ENCODE assay signal across 12 cellular contexts in the genomic region with DNA sequence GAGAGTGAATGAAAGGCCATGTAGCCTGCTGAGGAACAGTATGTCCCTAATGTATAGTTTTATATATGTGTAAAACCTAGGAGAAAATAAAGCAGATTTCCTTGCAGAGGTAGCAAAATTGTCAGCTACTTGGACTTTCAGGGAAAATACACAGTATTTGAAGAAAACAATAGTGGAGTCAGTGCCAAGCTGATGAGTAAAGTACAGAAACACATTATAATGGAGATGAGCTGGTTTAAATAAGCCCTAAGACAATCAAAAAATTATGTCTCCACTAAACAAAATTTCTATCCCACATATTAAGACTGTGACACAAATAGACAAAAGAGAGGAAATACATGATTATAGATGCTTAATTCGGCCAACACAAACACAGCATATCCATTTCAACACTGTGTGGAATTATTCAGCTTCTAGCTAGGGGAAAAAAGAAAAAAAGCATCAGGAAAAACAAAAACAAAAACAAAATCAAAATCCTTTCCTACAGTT.
DNase-seq lines count a peak whose midpoint lies in the region; ATAC-seq and TF ChIP-seq lines count a peak whose summit lies in the region.
"Had no signal": no experiment of that assay in that cellular context is flagged by ENCODE, and none has a peak within 500 bp of the region (broad histone marks: within the 10 kb centered on the region; RNA-seq: fewer than 3 reads in every experiment).

No MANE protein-coding gene starts in this region.

- peaks cover 0 to 10% (median under 1%) of the 10 kb centered on the region in 8 donors for H3K9me3 Mint-ChIP-seq in CD4-positive, alpha-beta memory T cell

- no TSS peak for BruUV-seq in mammary epithelial cell (replicated peaks; lab: Mats Ljungman, UMichigan)

- ATAC-seq in HG03108 (IDR thresholded peaks at IDR 0.05; ENCODE audit: unreplicated experiment) (peak; percentile 1), gastroesophageal sphincter (no peak), GM21529 (IDR thresholded peaks at IDR 0.05; ENCODE audit: unreplicated experiment) (no peak), GM21526 (IDR thresholded peaks at IDR 0.05; ENCODE audit: low FRiP score, unreplicated experiment) (no peak), omental fat pad (ENCODE audit: low FRiP score) (no peak)

- peaks cover 2% of the 10 kb centered on the region for H3K79me2 ChIP-seq in mammary epithelial cell (ENCODE audit: insufficient read depth, low read length)

- POLR2A ChIA-PET in CD4-positive, alpha-beta memory T cell (lab: Charles Lee; ENCODE audit: partially characterized antibody) = interaction anchor here (0.6 to 3.4 kb wide), 11 partner anchors 9 to 1036 kb away, joined by 3 to 27 read pairs (median 6); partner anchors contain the start of genes MAML2 and SESN3

- no peak for DNase-seq in CD4-positive, alpha-beta memory T cell
- no peak for DNase-seq in mammary epithelial cell
- DNase-seq in omental fat pad (ENCODE audit: low spot score) = no peak
- DNase-seq: DMS153, NCI-H2107 had no signal

- TF ChIP-seq EP300 in gastroesophageal sphincter (IDR thresholded peaks at IDR 0.05) = no peak

- peaks cover 55% of the 10 kb centered on the region for H3K4me1 ChIP-seq in CD4-positive, alpha-beta memory T cell (ENCODE audit: insufficient read depth, low read length)
- peaks cover 25% of the 10 kb centered on the region for H3K4me1 ChIP-seq in mammary epithelial cell (ENCODE audit: insufficient read depth, low read length)
- H3K4me1 ChIP-seq in neutrophil (ENCODE audit: control insufficient read depth in 1 of 2, insufficient read depth in 1 of 2, low read depth in 1 of 2, low read length in 1 of 2) = peaks cover 45 to 54% of the 10 kb centered on the region in 2 experiments
- H3K4me1 ChIP-seq in gastroesophageal sphincter = peaks cover 6 to 41% (median 11%) of the 10 kb centered on the region in 3 donors
- H3K4me1 ChIP-seq: neural progenitor cell had no signal

- peaks cover 29 to 46% of the 10 kb centered on the region in 2 donors for H3K36me3 Mint-ChIP-seq in CD4-positive, alpha-beta memory T cell

- peak overlapping the region; percentile 70 to 90 (median 82) for H3K4me3 Mint-ChIP-seq in CD4-positive, alpha-beta memory T cell
- H3K4me3 Mint-ChIP-seq: neural progenitor cell had no signal

- H3K4me2 ChIP-seq in mammary epithelial cell (ENCODE audit: insufficient read depth, low read depth, low read length) = peak overlapping the region; percentile 9
- H3K4me2 ChIP-seq: neural progenitor cell had no signal

- H4K20me1 ChIP-seq in mammary epithelial cell (ENCODE audit: insufficient read depth, low read length) = no peaks in the 10 kb centered on the region

- H3K36me3 ChIP-seq in CD4-positive, alpha-beta memory T cell (ENCODE audit: insufficient read depth, low read length) = no peaks in the 10 kb centered on the region
- no peaks in the 10 kb centered on the region for H3K36me3 ChIP-seq in mammary epithelial cell (ENCODE audit: insufficient read depth, low read length)
- H3K36me3 ChIP-seq in neutrophil = no peaks in the 10 kb centered on the region
- H3K36me3 ChIP-seq in gastroesophageal sphincter = peaks cover 0 to 5% of the 10 kb centered on the region in 2 donors
- H3K36me3 ChIP-seq: neural progenitor cell, SJSA1 had no signal

- no peaks in the 10 kb centered on the region for H3K27me3 Mint-ChIP-seq in CD4-positive, alpha-beta memory T cell

- dilution Hi-C loops in mammary epithelial cell (cut with HindIII; ENCODE audit: low sequenced_read_pairs) = no loop called here

- no peaks in the 10 kb centered on the region for H3K9me3 ChIP-seq in CD4-positive, alpha-beta memory T cell (ENCODE audit: control insufficient read depth in 1 of 2, low read length in 2 of 2)
- H3K9me3 ChIP-seq in mammary epithelial cell (replicated peaks; ENCODE audit: insufficient read depth, low read length) = no peaks in the 10 kb centered on the region
- H3K9me3 ChIP-seq in neutrophil = no peaks in the 10 kb centered on the region
- no peaks in the 10 kb centered on the region for H3K9me3 ChIP-seq in gastroesophageal sphincter
- H3K9me3 ChIP-seq: SJSA1 had no signal

- WGBS in mammary epithelial cell (ENCODE audit: low coverage, missing lambda C conversion rate) = 9% methylated on average over 1 of the region's 1 CpG
- 40 to 69% methylated on average over 1 of the region's 1 CpG for WGBS in gastroesophageal sphincter (ENCODE audit: low coverage in 1 of 2), 2 donors

- peak overlapping the region; percentile 17 for H3K9ac ChIP-seq in mammary epithelial cell (ENCODE audit: insufficient read depth, low read length)
- H3K9ac ChIP-seq: neural progenitor cell had no signal

- intact Hi-C loops in CD4-positive, alpha-beta memory T cell (cut with micrococcal nuclease) = loop anchor here (1.0 kb wide), 2 partner anchors 8 to 13 kb away; no protein-coding TSS in a partner anchor
- intact Hi-C loops in mammary epithelial cell (cut with micrococcal nuclease) = no loop called here

- TF ChIP-seq CTCF in mammary epithelial cell (conservative IDR thresholded peaks at IDR 0.05 in 1 of 2, IDR thresholded peaks at IDR 0.05 in 1 of 2; ENCODE audit: extremely low read depth in 1 of 2, insufficient read depth in 1 of 2, low read depth in 1 of 2, low read length in 2 of 2) = no peak
- no peak for TF ChIP-seq CTCF in neutrophil (IDR thresholded peaks at IDR 0.05)
- TF ChIP-seq CTCF in gastroesophageal sphincter (IDR thresholded peaks at IDR 0.05) = no peak
- no peak for TF ChIP-seq CTCF in omental fat pad (IDR thresholded peaks at IDR 0.05)

- peak overlapping the region; percentile 68 for H3K27ac ChIP-seq in CD4-positive, alpha-beta memory T cell (ENCODE audit: low read depth, low read length)
- H3K27ac ChIP-seq in mammary epithelial cell (ENCODE audit: insufficient read depth, low read depth, low read length) (no peak overlapping the region), neutrophil (peak overlapping the region; percentile 55), gastroesophageal sphincter (peak overlapping the region in 2 of 4 donors; percentile 8 to 10)
- H3K27ac ChIP-seq: neural progenitor cell, SJSA1 had no signal

- in situ Hi-C loops in mammary epithelial cell (cut with MboI; ENCODE audit: low sequenced_read_pairs in 2 of 2) = no loop called here

- H2AFZ ChIP-seq in mammary epithelial cell (ENCODE audit: low read depth, low read length) = no peak overlapping the region
- H2AFZ ChIP-seq: neural progenitor cell had no signal

- no peaks in the 10 kb centered on the region for H3K27me3 ChIP-seq in CD4-positive, alpha-beta memory T cell (ENCODE audit: insufficient read depth, low read length)
- no peaks in the 10 kb centered on the region for H3K27me3 ChIP-seq in mammary epithelial cell (ENCODE audit: insufficient read depth, low read length)
- H3K27me3 ChIP-seq in neutrophil = no peaks in the 10 kb centered on the region
- no peaks in the 10 kb centered on the region for H3K27me3 ChIP-seq in gastroesophageal sphincter
- H3K27me3 ChIP-seq: neural progenitor cell, SJSA1 had no signal

- peaks cover 59 to 89% (median 73%) of the 10 kb centered on the region in 4 donors for H3K4me1 Mint-ChIP-seq in CD4-positive, alpha-beta memory T cell
- H3K4me1 Mint-ChIP-seq: neural progenitor cell had no signal

- H3K4me3 ChIP-seq in CD4-positive, alpha-beta memory T cell (ENCODE audit: low read length in 2 of 2) = peak overlapping the region; percentile 14 to 28
- H3K4me3 ChIP-seq in mammary epithelial cell (replicated peaks in 1 of 3; ENCODE audit: insufficient read depth in 1 of 3, low read depth in 2 of 3, low read length in 3 of 3) (no peak overlapping the region), neutrophil (ENCODE audit: low read depth in 1 of 2, low read length in 1 of 2) (no peak overlapping the region), gastroesophageal sphincter (no peak overlapping the region)
- H3K4me3 ChIP-seq: neural progenitor cell, SJSA1 had no signal

- H3K27ac Mint-ChIP-seq in CD4-positive, alpha-beta memory T cell = peak overlapping the region; percentile 88 to 96 (median 93)
- H3K27ac Mint-ChIP-seq: neural progenitor cell had no signal

- CTCF ChIA-PET in CD4-positive, alpha-beta memory T cell (lab: Charles Lee; ENCODE audit: partially characterized antibody) = interaction anchor here (1.1 to 3.9 kb wide), 7 partner anchors 12 to 255 kb away, joined by 3 to 32 read pairs (median 4); partner anchors contain the start of gene MAML2
- CTCF ChIA-PET in mammary epithelial cell (lab: Charles Lee; ENCODE audit: low non-redundant PET) = no interaction called here

- no peak for TF ChIP-seq POLR2A in gastroesophageal sphincter (IDR thresholded peaks at IDR 0.05)

Comparison
In these comparisons a context has a peak if more than half of its experiments do, and no peak if none do; other contexts are left out.
1. H3K4me3 ChIP-seq: peak in CD4-positive, alpha-beta memory T cell (2 of 2); none in mammary epithelial cell (0 of 3), neutrophil (0 of 2) and gastroesophageal sphincter (0 of 2).